9 cellular contexts compared by ENCODE assay signal in genomic region chr14:21092147-21093011, GRCh38. TPM values are rescaled to one million over a fixed set of nuclear protein-coding genes. Genes with fewer than 3 reads are reported as not detected.
DNase-seq lines count a peak whose midpoint lies in the region; ATAC-seq and TF ChIP-seq lines count a peak whose summit lies in the region.
"Had no signal": no experiment of that assay in that cellular context is flagged by ENCODE, and none has a peak within 500 bp of the region (broad histone marks: within the 10 kb centered on the region; RNA-seq: fewer than 3 reads in every experiment).

No MANE protein-coding gene starts in this region.

- H3K4me3 ChIP-seq in BLaER1, result peak overlapping the region; percentile 42; the same call in 1 of the 2 replicates
- H3K4me3 ChIP-seq in foreskin fibroblast (ENCODE audit: low read depth in 1 of 2, low read length in 2 of 2), result no peak overlapping the region
- no peak overlapping the region for H3K4me3 ChIP-seq in osteoblast (ENCODE audit: insufficient read depth, low read length)
- H3K4me3 ChIP-seq in tibial artery, result no peak overlapping the region

- peak overlapping the region; percentile 71 for H3K9ac ChIP-seq in BLaER1

- H3K27me3 Mint-ChIP-seq in activated T-helper 17 cell treated with anti-CD3 and anti-CD28 coated beads, Interleukin-2, amount 50 U/mL, for 72 hours, result no peaks in the 10 kb centered on the region

- H3K4me1 Mint-ChIP-seq in activated T-helper 17 cell treated with anti-CD3 and anti-CD28 coated beads, Interleukin-2, amount 50 U/mL, for 72 hours, result peaks cover 15% of the 10 kb centered on the region

- intact Hi-C loops in tibial artery (cut with DNase I; ENCODE audit: low total_unique reads), result loop anchor here (5.0 kb wide), 1 partner anchor 290 kb away; the partner anchor contains the start of gene SUPT16H

- DNase-seq in RKO (ENCODE audit: low spot score), result peak; percentile 22
- DNase-seq in foreskin fibroblast, result peak; percentile 48 to 85
- peak; percentile 99 for DNase-seq in osteoblast (ENCODE audit: insufficient read length, low spot score, missing footprints)
- peak; percentile 77 to 89 for DNase-seq in tibial artery

- H3K27ac ChIP-seq in BLaER1 (peak overlapping the region; percentile 76), osteoblast (ENCODE audit: low read depth, low read length) (no peak overlapping the region), tibial artery (peak overlapping the region; percentile 29 to 47)

- H3K4me2 ChIP-seq in BLaER1 (peak overlapping the region; percentile 82), osteoblast (ENCODE audit: insufficient read depth, low read length) (no peak overlapping the region)

- peaks cover 86% of the 10 kb centered on the region for H4K20me1 ChIP-seq in BLaER1
- H4K20me1 ChIP-seq in osteoblast (ENCODE audit: insufficient read depth, low read length), result peaks cover 15% of the 10 kb centered on the region

- H3K4me3 Mint-ChIP-seq in activated T-helper 17 cell treated with anti-CD3 and anti-CD28 coated beads, Interleukin-2, amount 50 U/mL, for 72 hours, result no peak overlapping the region

- peaks cover 54% of the 10 kb centered on the region for H3K36me3 ChIP-seq in BLaER1
- peaks cover 20% of the 10 kb centered on the region for H3K36me3 ChIP-seq in osteoblast (ENCODE audit: insufficient read depth, low read length)
- peaks cover 0 to 56% (median 25%) of the 10 kb centered on the region in 3 donors for H3K36me3 ChIP-seq in tibial artery

- H3K9me3 ChIP-seq in BLaER1 (no peaks in the 10 kb centered on the region), osteoblast (ENCODE audit: low read depth, low read length) (no peaks in the 10 kb centered on the region), tibial artery (no peaks in the 10 kb centered on the region)

- H3K27me3 ChIP-seq in BLaER1 (no peaks in the 10 kb centered on the region), osteoblast (ENCODE audit: insufficient read depth, low read length) (no peaks in the 10 kb centered on the region), tibial artery (no peaks in the 10 kb centered on the region)

- no peak overlapping the region for H2AFZ ChIP-seq in osteoblast (ENCODE audit: low read length)

- peak; percentile 94 for ATAC-seq in GM19023 (IDR thresholded peaks at IDR 0.05; ENCODE audit: unreplicated experiment)
- peak; percentile 82 for ATAC-seq in HG03175 (IDR thresholded peaks at IDR 0.05; ENCODE audit: unreplicated experiment)
- peak; percentile 89 for ATAC-seq in activated T-helper 17 cell treated with anti-CD3 and anti-CD28 coated beads, Interleukin-2, amount 50 U/mL, for 72 hours (replicated peaks)

- H3K4me1 ChIP-seq in BLaER1 (peaks cover 79% of the 10 kb centered on the region), osteoblast (ENCODE audit: insufficient read depth, low read length) (peaks cover 8% of the 10 kb centered on the region), tibial artery (peaks cover 0 to 26% (median 20%) of the 10 kb centered on the region in 4 donors)

- H3K9me3 Mint-ChIP-seq in activated T-helper 17 cell treated with anti-CD3 and anti-CD28 coated beads, Interleukin-2, amount 50 U/mL, for 72 hours, result no peaks in the 10 kb centered on the region

- H3K27ac Mint-ChIP-seq in activated T-helper 17 cell treated with anti-CD3 and anti-CD28 coated beads, Interleukin-2, amount 50 U/mL, for 72 hours, result no peak overlapping the region

- H3K36me3 Mint-ChIP-seq in activated T-helper 17 cell treated with anti-CD3 and anti-CD28 coated beads, Interleukin-2, amount 50 U/mL, for 72 hours (ENCODE audit: low read depth), result peaks cover 9% of the 10 kb centered on the region

- H3K79me2 ChIP-seq in osteoblast (ENCODE audit: insufficient read depth, low read length), result no peaks in the 10 kb centered on the region

- TF ChIP-seq CTCF in foreskin fibroblast (IDR thresholded peaks at IDR 0.05; ENCODE audit: low read depth, low read length) (peak; percentile 100), osteoblast (IDR thresholded peaks at IDR 0.05; ENCODE audit: extremely low read depth, low read depth, low read length) (peak; percentile 98), tibial artery (IDR thresholded peaks at IDR 0.05) (peak; percentile 100)

RNA-seq across cellular contexts. Expression of gene ZNF219, which starts 6.1 kb away (rescaled TPM):
- total RNA-seq in activated T-helper 17 cell treated with anti-CD3 and anti-CD28 coated beads, Interleukin-2, amount 50 U/mL, for 72 hours, result 10 to 100 TPM in 1 of 2 donors, 1 to 10 TPM in 1; 9.6 to 18.3 TPM
- 8.3 and 9.4 TPM in 2 replicates for total RNA-seq in osteoblast

RNA-seq across cellular contexts. Expression of gene TMEM253, which starts 8.5 kb away (rescaled TPM):
- total RNA-seq in activated T-helper 17 cell treated with anti-CD3 and anti-CD28 coated beads, Interleukin-2, amount 50 U/mL, for 72 hours, result not detected
- not detected in 2 replicates for total RNA-seq in osteoblast
- total RNA-seq: T-helper 1 cell treated with Interleukin-12 subunit alpha and Interleukin-12 subunit beta and Interleukin-4 antibody, amounts not matched to agents 30 ng/mL and 1 ng/mL, for 36 hours had no signal

RNA-seq across cellular contexts. Expression of gene ARHGEF40, which starts 22.3 kb away (rescaled TPM):
- under 1 TPM in 1 of 2 donors, not detected in 1; 0.26 TPM for total RNA-seq in activated T-helper 17 cell treated with anti-CD3 and anti-CD28 coated beads, Interleukin-2, amount 50 U/mL, for 72 hours
- total RNA-seq in osteoblast, result 33.3 and 35.4 TPM in 2 replicates
- total RNA-seq: T-helper 1 cell treated with Interleukin-12 subunit alpha and Interleukin-12 subunit beta and Interleukin-4 antibody, amounts not matched to agents 30 ng/mL and 1 ng/mL, for 36 hours had no signal

RNA-seq across cellular contexts. Expression of gene RNASE8, which starts 34.8 kb away (rescaled TPM):
- not detected for total RNA-seq in activated T-helper 17 cell treated with anti-CD3 and anti-CD28 coated beads, Interleukin-2, amount 50 U/mL, for 72 hours
- total RNA-seq in osteoblast, result not detected in 2 replicates
- total RNA-seq: T-helper 1 cell treated with Interleukin-12 subunit alpha and Interleukin-12 subunit beta and Interleukin-4 antibody, amounts not matched to agents 30 ng/mL and 1 ng/mL, for 36 hours had no signal

RNA-seq across cellular contexts. Expression of gene RNASE7, which starts 50.2 kb away (rescaled TPM):
- total RNA-seq in activated T-helper 17 cell treated with anti-CD3 and anti-CD28 coated beads, Interleukin-2, amount 50 U/mL, for 72 hours, result not detected
- not detected in 2 replicates for total RNA-seq in osteoblast
- total RNA-seq: T-helper 1 cell treated with Interleukin-12 subunit alpha and Interleukin-12 subunit beta and Interleukin-4 antibody, amounts not matched to agents 30 ng/mL and 1 ng/mL, for 36 hours had no signal

Comparison
In these comparisons a context has a peak if more than half of its experiments do, and no peak if none do; other contexts are left out.
1. DNase-seq: peak in every context shown above with its lines; median percentile 99 in osteoblast; 83 in tibial artery; 66 in foreskin fibroblast; 22 in RKO.
2. RNA of gene ARHGEF40, which starts 22.3 kb away (total RNA-seq): 33.3 to 35.4 TPM in osteoblast; 0.26 TPM in activated T-helper 17 cell treated with anti-CD3 and anti-CD28 coated beads, Interleukin-2, amount 50 U/mL, for 72 hours; every median in the first group is over 10 times any median in the second.
3. Peak in every context shown above with its lines, with median percentiles within 50 percentile points of each other: ATAC-seq and CTCF ChIP-seq.